ENCODE assay signal across 1 cellular context in the genomic region with DNA sequence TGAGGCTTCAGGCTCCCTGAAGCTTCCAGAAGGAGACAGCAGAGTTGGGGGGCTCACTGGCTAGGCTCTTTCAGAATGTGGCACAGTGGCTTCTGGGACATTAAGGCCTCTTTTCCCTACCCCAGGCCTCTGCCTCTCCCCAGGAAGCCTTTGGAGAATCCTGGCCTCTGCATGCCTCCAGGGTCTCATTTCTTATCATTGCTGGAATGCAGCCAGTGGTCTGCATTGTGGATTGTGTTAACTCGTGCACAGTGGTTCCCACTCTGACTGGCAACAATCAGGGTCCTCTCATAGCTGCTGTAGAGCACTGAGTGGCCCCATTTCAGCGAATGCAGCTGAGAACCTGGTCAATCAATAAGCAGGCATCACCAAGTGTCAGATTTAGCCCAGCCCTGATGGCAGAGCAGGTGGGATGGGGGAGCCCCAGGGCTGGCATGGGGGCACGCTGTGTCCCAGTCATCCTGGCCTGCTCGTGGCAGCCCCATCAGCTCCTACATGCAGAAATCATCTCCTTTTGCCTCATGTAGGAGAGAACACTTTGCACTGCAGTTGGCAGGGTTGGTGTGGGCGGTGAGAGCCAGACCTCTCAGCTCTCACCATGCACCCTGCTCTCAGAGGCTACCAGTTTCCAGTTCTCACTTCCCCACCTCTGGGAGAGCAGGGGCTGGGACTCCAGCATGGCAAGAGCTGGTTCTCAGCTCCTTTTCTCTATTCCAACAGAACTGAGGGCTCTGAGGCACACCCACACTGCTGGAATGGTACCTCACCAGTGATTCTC.
TF ChIP-seq lines count a peak whose summit lies in the region.

No MANE protein-coding gene starts in this region.

TF ChIP-seq in HEK293, 187 proteins besides CTCF, POLR2A, EP300 and RAD21 (continued from another document):
- TF ChIP-seq, protein P1, sequence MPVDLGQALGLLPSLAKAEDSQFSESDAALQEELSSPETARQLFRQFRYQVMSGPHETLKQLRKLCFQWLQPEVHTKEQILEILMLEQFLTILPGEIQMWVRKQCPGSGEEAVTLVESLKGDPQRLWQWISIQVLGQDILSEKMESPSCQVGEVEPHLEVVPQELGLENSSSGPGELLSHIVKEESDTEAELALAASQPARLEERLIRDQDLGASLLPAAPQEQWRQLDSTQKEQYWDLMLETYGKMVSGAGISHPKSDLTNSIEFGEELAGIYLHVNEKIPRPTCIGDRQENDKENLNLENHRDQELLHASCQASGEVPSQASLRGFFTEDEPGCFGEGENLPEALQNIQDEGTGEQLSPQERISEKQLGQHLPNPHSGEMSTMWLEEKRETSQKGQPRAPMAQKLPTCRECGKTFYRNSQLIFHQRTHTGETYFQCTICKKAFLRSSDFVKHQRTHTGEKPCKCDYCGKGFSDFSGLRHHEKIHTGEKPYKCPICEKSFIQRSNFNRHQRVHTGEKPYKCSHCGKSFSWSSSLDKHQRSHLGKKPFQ (tag by site-specific recombination; IDR thresholded peaks at IDR 0.05) = peak; percentile 68; the same call in 1 of the 2 replicates
- 0 out of 2 replicates have a peak, but pooled peaks have one; percentile 17 for TF ChIP-seq IKZF3 (tag by site-specific recombination; IDR thresholded peaks at IDR 0.05)
- peak; percentile 62 for TF ChIP-seq ZFHX2 (tag by site-specific recombination; conservative IDR thresholded peaks at IDR 0.05)
- TF ChIP-seq ZNF398 (tag by site-specific recombination; IDR thresholded peaks at IDR 0.05) = no peak
